ENCODE assay signal across 9 cellular contexts in genomic region chr17:1060991-1061390, GRCh38.
DNase-seq lines count a peak whose midpoint lies in the region; ATAC-seq and TF ChIP-seq lines count a peak whose summit lies in the region.
"Had no signal": no experiment of that assay in that cellular context is flagged by ENCODE, and none has a peak within 500 bp of the region (broad histone marks: within the 10 kb centered on the region; RNA-seq: fewer than 3 reads in every experiment).

No MANE protein-coding gene starts in this region.

- no peak overlapping the region for H3K4me3 ChIP-seq in AG04450 (ENCODE audit: low read depth, low read length)
- H3K4me3 ChIP-seq: uterus had no signal

- no peak overlapping the region for H3K4me3 Mint-ChIP-seq in activated naive CD8-positive, alpha-beta T cell treated with anti-CD3 and anti-CD28 coated beads, Interleukin-2, amount 50 U/mL, for 24 hours

- POLR2A ChIA-PET in AG04450 (lab: Yijun Ruan, JAX), result interaction anchor here (0.6 kb wide), 1 partner anchor 43 kb away, joined by 4 read pairs; no protein-coding TSS in a partner anchor

- H3K27me3 ChIP-seq in AG04450 (ENCODE audit: control insufficient read depth, insufficient read depth, low read length), result no peaks in the 10 kb centered on the region
- H3K27me3 ChIP-seq: uterus had no signal

- peak overlapping the region; percentile 70 for H3K27ac ChIP-seq in AG04450 (ENCODE audit: low read depth, low read length)
- H3K27ac ChIP-seq: uterus had no signal

- H3K27me3 Mint-ChIP-seq in activated naive CD8-positive, alpha-beta T cell treated with anti-CD3 and anti-CD28 coated beads, Interleukin-2, amount 50 U/mL, for 24 hours, result no peaks in the 10 kb centered on the region

- no peak overlapping the region for H3K27ac Mint-ChIP-seq in activated naive CD8-positive, alpha-beta T cell treated with anti-CD3 and anti-CD28 coated beads, Interleukin-2, amount 50 U/mL, for 24 hours

- H3K36me3 Mint-ChIP-seq in activated naive CD8-positive, alpha-beta T cell treated with anti-CD3 and anti-CD28 coated beads, Interleukin-2, amount 50 U/mL, for 24 hours (ENCODE audit: low read depth), result peaks cover 19% of the 10 kb centered on the region

- H3K9me3 ChIP-seq in AG04450 (ENCODE audit: control insufficient read depth, insufficient read depth, low read length), result peaks cover 10% of the 10 kb centered on the region
- H3K9me3 ChIP-seq: uterus had no signal

- CTCF ChIA-PET in AG04450 (lab: Charles Lee), result no interaction called here

- DNase-seq in AG04450 (ENCODE audit: low read depth, low spot score), result peak; percentile 93
- peak; percentile 98 for DNase-seq in HT1080 (ENCODE audit: low read depth)
- peak; percentile 23 for DNase-seq in activated naive CD8-positive, alpha-beta T cell treated with anti-CD3 and anti-CD28 coated beads, Interleukin-2, amount 50 U/mL, for 24 hours
- DNase-seq in kidney tubule cell (ENCODE audit: low spot score), result peak; percentile 98
- DNase-seq in NCI-H446 treated with DMSO at 0.1 percent for 48 hours (lab: John Stamatoyannopoulos, UW), result no peak
- DNase-seq in NCI-H187 (lab: John Stamatoyannopoulos, UW), result no peak

- peak; percentile 75 for ATAC-seq in activated naive CD8-positive, alpha-beta T cell treated with anti-CD3 and anti-CD28 coated beads, Interleukin-2, amount 50 U/mL, for 24 hours
- no peak for ATAC-seq in HG03439 (IDR thresholded peaks at IDR 0.05; ENCODE audit: unreplicated experiment)
- ATAC-seq in HG03135 (IDR thresholded peaks at IDR 0.05; ENCODE audit: unreplicated experiment), result no peak

- H3K9me3 Mint-ChIP-seq in activated naive CD8-positive, alpha-beta T cell treated with anti-CD3 and anti-CD28 coated beads, Interleukin-2, amount 50 U/mL, for 24 hours, result no peaks in the 10 kb centered on the region

- TF ChIP-seq CTCF in AG04450 (IDR thresholded peaks at IDR 0.05; ENCODE audit: low read depth, low read length), result no peak

- peaks cover 3% of the 10 kb centered on the region for H3K4me1 Mint-ChIP-seq in activated naive CD8-positive, alpha-beta T cell treated with anti-CD3 and anti-CD28 coated beads, Interleukin-2, amount 50 U/mL, for 24 hours

Comparison
In these comparisons a context has a peak if more than half of its experiments do, and no peak if none do; other contexts are left out.
1. DNase-seq: peak in AG04450 (single experiment), HT1080 (single experiment), activated naive CD8-positive, alpha-beta T cell treated with anti-CD3 and anti-CD28 coated beads, Interleukin-2, amount 50 U/mL, for 24 hours (single experiment) and kidney tubule cell (single experiment); none in NCI-H446 treated with DMSO at 0.1 percent for 48 hours (single experiment) and NCI-H187 (0 of 2).